ENCODE assay signal across 2 cellular contexts in genomic region chr11:94304559-94304958, GRCh38.
TF ChIP-seq lines count a peak whose summit lies in the region.

Gene IZUMO1R, plus strand, starts transcription at chr11:94304580. Its CDS starts 1,057 bp downstream, at chr11:94305637.

TF ChIP-seq in H1, 55 proteins besides CTCF, POLR2A, EP300 and RAD21:
- no peak for TF ChIP-seq USF2 (IDR thresholded peaks at IDR 0.05; ENCODE audit: low read length)
- TF ChIP-seq ZNF274 (IDR thresholded peaks at IDR 0.05; ENCODE audit: borderline replicate concordance, extremely low read depth, low read length): no peak
- TF ChIP-seq JUN (IDR thresholded peaks at IDR 0.05; ENCODE audit: low read depth, low read length): no peak
- no peak for TF ChIP-seq CHD2 (IDR thresholded peaks at IDR 0.05; ENCODE audit: low read length)
- no peak for TF ChIP-seq BRCA1 (IDR thresholded peaks at IDR 0.05; ENCODE audit: low read depth, low read length)
- TF ChIP-seq HDAC6 (IDR thresholded peaks at IDR 0.05; ENCODE audit: low read depth, low read length): no peak
- TF ChIP-seq TCF12 (IDR thresholded peaks at IDR 0.05; ENCODE audit: low read depth, low read length): no peak
- TF ChIP-seq ATF2 (IDR thresholded peaks at IDR 0.05; ENCODE audit: low read length): no peak
- TF ChIP-seq CBX8 (IDR thresholded peaks at IDR 0.05; ENCODE audit: borderline replicate concordance, low read depth, low read length): no peak
- no peak for TF ChIP-seq SIX5 (IDR thresholded peaks at IDR 0.05; ENCODE audit: low read depth, low read length)
- no peak for TF ChIP-seq GTF2F1 (IDR thresholded peaks at IDR 0.05; ENCODE audit: borderline replicate concordance, low read depth, low read length)
- TF ChIP-seq SAP30 (IDR thresholded peaks at IDR 0.05; ENCODE audit: insufficient read depth, insufficient replicate concordance, low read length): no peak
- TF ChIP-seq CEBPB (IDR thresholded peaks at IDR 0.05; ENCODE audit: low read depth, low read length): no peak
- no peak for TF ChIP-seq RBBP5 (IDR thresholded peaks at IDR 0.05; ENCODE audit: borderline replicate concordance, low read depth, low read length)
- no peak for TF ChIP-seq SP2 (IDR thresholded peaks at IDR 0.05; ENCODE audit: low read length)
- no peak for TF ChIP-seq ASH2L (IDR thresholded peaks at IDR 0.05; ENCODE audit: low read length)
- no peak for TF ChIP-seq KDM4A (IDR thresholded peaks at IDR 0.05; ENCODE audit: low read depth, low read length, severe bottlenecking)

TF ChIP-seq in GM12891, 5 proteins besides CTCF, POLR2A, EP300 and RAD21:
- TF ChIP-seq POU2F2 (IDR thresholded peaks at IDR 0.05; ENCODE audit: low read depth, low read length): no peak
- TF ChIP-seq SPI1 (IDR thresholded peaks at IDR 0.05; ENCODE audit: low read depth, low read length): no peak
- no peak for TF ChIP-seq PAX5 (IDR thresholded peaks at IDR 0.05; ENCODE audit: insufficient read depth, low read length, severe bottlenecking)
- no peak for TF ChIP-seq POLR2AphosphoS5 (IDR thresholded peaks at IDR 0.05; ENCODE audit: low read depth, low read length)
- TF ChIP-seq TAF1 (IDR thresholded peaks at IDR 0.05; ENCODE audit: low read depth, low read length): no peak
